In the genomic region with DNA sequence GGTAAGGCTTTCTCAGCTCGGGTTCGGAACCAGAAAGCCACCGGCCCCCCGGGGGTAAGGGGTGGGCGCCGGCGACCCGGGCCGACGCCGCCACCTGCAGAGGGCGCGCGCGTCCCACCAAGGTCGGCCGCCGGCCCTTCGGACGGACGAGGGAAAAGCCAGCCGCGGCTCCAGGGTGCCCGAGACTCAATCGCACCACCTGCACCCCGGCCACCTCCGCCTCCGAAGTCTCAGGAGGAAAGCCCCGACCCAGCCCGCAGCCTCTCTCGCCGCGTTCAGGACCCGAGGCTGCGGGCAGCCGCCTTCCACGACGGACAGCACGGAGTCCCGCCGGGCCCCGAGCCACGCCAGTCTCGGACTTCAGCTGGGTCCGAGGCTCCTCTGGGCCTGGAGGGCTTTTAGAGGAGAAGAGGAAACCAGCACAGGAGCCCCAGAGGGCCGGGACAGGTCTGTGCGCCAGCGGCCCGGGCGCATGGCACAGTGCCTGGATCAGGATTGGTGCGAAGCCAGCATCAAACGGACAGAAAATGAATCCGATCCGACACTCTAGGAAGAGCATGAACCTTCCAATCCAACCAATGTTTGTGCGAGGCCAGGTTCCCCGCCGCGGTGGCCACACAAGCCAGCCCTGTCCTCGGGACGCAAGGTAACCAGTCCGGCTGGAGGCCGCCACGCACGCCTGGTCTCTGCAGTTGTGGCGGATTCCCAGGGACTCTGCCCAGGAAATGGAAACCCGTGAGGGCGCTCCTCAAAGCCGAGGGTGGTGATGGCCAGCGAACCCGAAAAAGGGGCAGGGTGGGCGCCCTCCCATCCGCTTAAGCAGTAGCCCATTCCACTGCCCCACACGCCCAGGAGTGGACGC, we compare ENCODE assay signal across 8 cellular contexts. TPM values are rescaled to one million over a fixed set of nuclear protein-coding genes. Genes with fewer than 3 reads are reported as not detected.
DNase-seq lines count a peak whose midpoint lies in the region; ATAC-seq and TF ChIP-seq lines count a peak whose summit lies in the region.

No MANE protein-coding gene starts in this region.

- H2AFZ ChIP-seq in hepatocyte, result peak overlapping the region; percentile 60

- H3K4me3 ChIP-seq in H7 (ENCODE audit: insufficient read depth, low read depth, low read length) (peak overlapping the region; percentile 41), hepatocyte (no peak overlapping the region), spleen (peak overlapping the region in 5 of 8 donors; percentile 4 to 50 (median 10))

- no peaks in the 10 kb centered on the region for H4K20me1 ChIP-seq in hepatocyte (ENCODE audit: insufficient read depth, poor library complexity, severe bottlenecking)

- no peaks in the 10 kb centered on the region for H3K9me2 ChIP-seq in hepatocyte (replicated peaks; ENCODE audit: insufficient read depth)

- H3K27me3 Mint-ChIP-seq in activated T-cell treated with anti-CD3 and anti-CD28 coated beads, Interleukin-2, amount 50 U/mL, for 24 hours, result peaks cover 70% of the 10 kb centered on the region

- no peak overlapping the region for H3K4me3 Mint-ChIP-seq in activated T-cell treated with anti-CD3 and anti-CD28 coated beads, Interleukin-2, amount 50 U/mL, for 24 hours

- intact Hi-C loops in spleen (cut with DNase I; ENCODE audit: low total_unique reads), result no loop called here

- H3K9me3 Mint-ChIP-seq in activated T-cell treated with anti-CD3 and anti-CD28 coated beads, Interleukin-2, amount 50 U/mL, for 24 hours, result no peaks in the 10 kb centered on the region

- TF ChIP-seq CTCF in C4-2B (conservative IDR thresholded peaks at IDR 0.05) (peak; percentile 89), hepatocyte (IDR thresholded peaks at IDR 0.05; ENCODE audit: poor library complexity) (peak; percentile 89), spleen (IDR thresholded peaks at IDR 0.05 in 8 of 11, conservative IDR thresholded peaks at IDR 0.05 in 3 of 11) (peak; percentile 31 to 88 (median 74))

- H3K4me1 Mint-ChIP-seq in activated T-cell treated with anti-CD3 and anti-CD28 coated beads, Interleukin-2, amount 50 U/mL, for 24 hours (ENCODE audit: low read depth), result peaks cover 8% of the 10 kb centered on the region

- H3K9me3 ChIP-seq in hepatocyte (ENCODE audit: low read depth), result no peaks in the 10 kb centered on the region
- no peaks in the 10 kb centered on the region for H3K9me3 ChIP-seq in spleen

- WGBS in hepatocyte (ENCODE audit: low lambda C conversion rate, missing lambda C conversion rate), result 17% methylated on average over 54 of the region's 74 CpGs
- WGBS in spleen, 5 donors, result 11 to 17% (median 12%) methylated on average over 36 to 74 of the region's 74 CpGs

- DNase-seq in H7 (peak; percentile 98), hepatocyte (ENCODE audit: low spot score) (peak; percentile 79), spleen (peak; percentile 86)
- peak; percentile 59 for DNase-seq in activated T-cell treated with anti-CD3 and anti-CD28 coated beads, Interleukin-2, amount 50 U/mL, for 24 hours
- DNase-seq in stimulated activated CD4-positive, alpha-beta T cell treated with anti-CD3 and anti-CD28 coated beads, Interleukin-4, amount 100 ng/mL, for 24 hours, result no peak

- peak overlapping the region; percentile 78 for H3K27ac ChIP-seq in C4-2B
- H3K27ac ChIP-seq in hepatocyte, result no peak overlapping the region
- no peak overlapping the region for H3K27ac ChIP-seq in spleen

- peaks cover 2% of the 10 kb centered on the region for H3K36me3 Mint-ChIP-seq in activated T-cell treated with anti-CD3 and anti-CD28 coated beads, Interleukin-2, amount 50 U/mL, for 24 hours (ENCODE audit: low read depth)

- ATAC-seq in HG02840 (IDR thresholded peaks at IDR 0.05; ENCODE audit: low FRiP score, unreplicated experiment) (no peak), HG03196 (IDR thresholded peaks at IDR 0.05; ENCODE audit: unreplicated experiment) (no peak)

- no peak overlapping the region for H3K27ac Mint-ChIP-seq in activated T-cell treated with anti-CD3 and anti-CD28 coated beads, Interleukin-2, amount 50 U/mL, for 24 hours

- peaks cover 8% of the 10 kb centered on the region for H3K79me2 ChIP-seq in hepatocyte

- H3K4me1 ChIP-seq in hepatocyte (ENCODE audit: insufficient read depth) (peaks cover 37% of the 10 kb centered on the region), spleen (peaks cover 12 to 49% (median 42%) of the 10 kb centered on the region in 6 donors)

- no peak for TF ChIP-seq POLR2A in spleen (IDR thresholded peaks at IDR 0.05)

- H3K27me3 ChIP-seq in H7 (ENCODE audit: control insufficient read depth, insufficient read depth, low read length) (peaks cover 75% of the 10 kb centered on the region), hepatocyte (peaks cover 67% of the 10 kb centered on the region), spleen (replicated peaks in 1 of 7) (peaks cover 26 to 98% (median 68%) of the 10 kb centered on the region in 7 donors)

- H3K4me2 ChIP-seq in hepatocyte, result peak overlapping the region; percentile 89

- H3K36me3 ChIP-seq in H7 (replicated peaks; ENCODE audit: control insufficient read depth, insufficient read depth, low read length) (peaks cover 1% of the 10 kb centered on the region; the same call in 1 of the 2 replicates), hepatocyte (replicated peaks; ENCODE audit: insufficient read depth, low read depth) (no peaks in the 10 kb centered on the region), spleen (peaks cover 0 to 12% (median 2%) of the 10 kb centered on the region in 6 donors)

RNA-seq across cellular contexts. Expression of gene CBX8, which starts 6.7 kb away (rescaled TPM):
- 1.4 and 1.9 TPM in 2 replicates for total RNA-seq in H7 (2014; rRNA removed; shearing (Covaris generic))
- total RNA-seq in hepatocyte (4.3 and 8.6 TPM in 2 replicates), spleen (1 to 10 TPM; 2.1 to 5.5 (median 3.2) TPM)
- polyA plus RNA-seq in hepatocyte (6.5 and 8.3 TPM in 2 replicates), spleen (1 to 10 TPM; 2.5 to 5.6 (median 4.5) TPM)

RNA-seq across cellular contexts. Expression of gene CBX2, which starts 12.2 kb away (rescaled TPM):
- 89.1 and 97.4 TPM in 2 replicates for total RNA-seq in H7 (2014; rRNA removed; shearing (Covaris generic))
- total RNA-seq in hepatocyte, result 11.8 and 16.3 TPM in 2 replicates
- 8.6 and 11.6 TPM in 2 replicates for polyA plus RNA-seq in hepatocyte
- total RNA-seq in spleen, result 1 to 10 TPM; 1.9 to 6.2 (median 3.5) TPM
- 1 to 10 TPM in 2 of 3 donors, under 1 TPM in 1; 0.48 to 3.3 (median 1.4) TPM for polyA plus RNA-seq in spleen

RNA-seq across cellular contexts. Expression of gene CBX4, which starts 49.1 kb away (rescaled TPM):
- total RNA-seq in H7 (2014; rRNA removed; shearing (Covaris generic)), result 6.4 and 6.6 TPM in 2 replicates
- total RNA-seq in hepatocyte (49.6 and 56.1 TPM in 2 replicates), spleen (10 to 100 TPM; 23.4 to 48.0 (median 27.9) TPM)
- polyA plus RNA-seq in hepatocyte (74.3 and 86.7 TPM in 2 replicates), spleen (10 to 100 TPM; 12.3 to 19.0 (median 13.2) TPM)

RNA-seq across cellular contexts. Expression of gene ENPP7, which starts 59.4 kb away (rescaled TPM):
- not detected in 2 replicates for total RNA-seq in H7 (2014; rRNA removed; shearing (Covaris generic))
- total RNA-seq in hepatocyte (21.3 and 22.2 TPM in 2 replicates), spleen (under 1 TPM in 4 of 7 donors, not detected in 3; 0.34 to 0.85 (median 0.50) TPM)
- polyA plus RNA-seq in hepatocyte (22.7 and 30.2 TPM in 2 replicates), spleen (under 1 TPM in 1 of 3 donors, not detected in 2; 0.64 TPM)
